In the genomic region with DNA sequence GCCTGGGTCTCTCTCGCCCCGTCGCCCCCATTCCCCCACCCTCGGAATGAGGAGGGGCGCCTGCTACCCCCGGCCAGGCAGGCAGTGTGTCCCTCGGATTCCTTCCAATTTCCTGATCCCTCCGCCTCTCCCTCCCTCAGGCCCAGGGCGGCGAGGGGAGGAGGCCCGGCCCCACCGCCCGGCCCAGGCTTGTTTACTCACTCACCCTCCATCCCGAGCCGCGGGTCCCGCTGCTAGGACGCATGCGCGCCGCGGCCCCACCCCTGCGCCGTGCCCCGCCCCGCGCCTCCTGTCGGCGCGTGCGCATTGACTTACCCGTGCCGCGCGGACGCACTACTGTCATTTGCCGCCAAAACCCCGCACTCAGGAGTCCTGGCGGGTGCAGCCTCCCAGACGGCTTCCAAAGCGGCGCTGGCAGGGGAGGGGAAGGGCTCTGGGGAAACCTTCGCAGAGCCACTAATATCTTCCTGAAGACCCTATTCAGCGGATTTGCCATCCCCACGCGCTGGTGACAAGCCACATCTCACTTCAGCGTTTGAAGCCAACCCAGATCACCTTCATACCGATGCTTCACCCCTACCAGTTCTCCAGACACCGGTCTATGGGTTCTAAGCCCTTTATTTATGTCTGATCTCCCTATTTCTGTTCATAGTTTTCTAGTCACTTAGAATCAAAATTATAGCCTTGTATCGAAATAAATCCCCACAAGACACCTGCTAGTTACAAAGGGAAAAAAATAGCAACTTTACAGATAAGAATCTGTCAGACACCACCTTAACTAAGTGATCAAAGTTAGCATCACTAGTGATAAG, we compare ENCODE assay signal across 1 cellular context.
TF ChIP-seq lines count a peak whose summit lies in the region.

A gene (minus strand): TSS at position 235 of the 812 bp plus-strand sequence. CDS start 16,099 bp downstream, outside the sequence.

TF ChIP-seq in K562, 482 proteins besides CTCF, POLR2A, EP300 and RAD21 (continued from another document and continues in another):
- TF ChIP-seq SAFB2 (IDR thresholded peaks at IDR 0.05; ENCODE audit: borderline replicate concordance, low read depth, low read length, severe bottlenecking) (no peak), XRCC3 (IDR thresholded peaks at IDR 0.05) (no peak), ASH1L (IDR thresholded peaks at IDR 0.05; ENCODE audit: borderline replicate concordance, low read depth, partially characterized antibody) (no peak), ZNF274 (IDR thresholded peaks at IDR 0.05; ENCODE audit: borderline replicate concordance, low read depth, low read length) (no peak), RUNX1 (IDR thresholded peaks at IDR 0.05; ENCODE audit: low read depth) (no peak), TEAD1 (CRISPR knock-in tag; IDR thresholded peaks at IDR 0.05) (peak in 1 of 2 experiments; percentile 80; a peak in 2 of 4 replicates), ZFP1 (CRISPR knock-in tag; IDR thresholded peaks at IDR 0.05) (no peak), ZNF165 (CRISPR knock-in tag; IDR thresholded peaks at IDR 0.05; ENCODE audit: borderline replicate concordance) (no peak), TEAD4 (IDR thresholded peaks at IDR 0.05; ENCODE audit: low read length) (no peak), TEAD4 (CRISPR knock-in tag; IDR thresholded peaks at IDR 0.05; ENCODE audit: borderline replicate concordance) (peak; percentile 54; the same call in 1 of the 2 replicates), CC2D1A (IDR thresholded peaks at IDR 0.05) (no peak), PCBP1 (IDR thresholded peaks at IDR 0.05; ENCODE audit: low read depth, low read length, poor library complexity, severe bottlenecking) (peak; percentile 80), CHCHD3 (CRISPR knock-in tag; IDR thresholded peaks at IDR 0.05) (no peak), ZNF77 (CRISPR knock-in tag; IDR thresholded peaks at IDR 0.05) (no peak), SMARCA5 (IDR thresholded peaks at IDR 0.05) (no peak), ZBTB8A (IDR thresholded peaks at IDR 0.05; ENCODE audit: partially characterized antibody) (no peak), CTBP1 (IDR thresholded peaks at IDR 0.05; ENCODE audit: borderline replicate concordance) (peak; percentile 79), NR2C1 (IDR thresholded peaks at IDR 0.05) (no peak), NR2C1 (tag; IDR thresholded peaks at IDR 0.05) (no peak), ZNF311 (CRISPR knock-in tag; IDR thresholded peaks at IDR 0.05) (no peak; the same call in 1 of the 2 replicates), C11orf30 (IDR thresholded peaks at IDR 0.05; ENCODE audit: low read depth) (no peak), ZNF778 (CRISPR knock-in tag; IDR thresholded peaks at IDR 0.05) (no peak), NBN (IDR thresholded peaks at IDR 0.05; ENCODE audit: low read depth) (0 out of 2 replicates have a peak, but pooled peaks have one; percentile 19), CREB1 (IDR thresholded peaks at IDR 0.05) (no peak), CREB1 (CRISPR knock-in tag; IDR thresholded peaks at IDR 0.05) (peak; percentile 34; the same call in 1 of the 2 replicates), ZNF589 (CRISPR knock-in tag; IDR thresholded peaks at IDR 0.05; ENCODE audit: low read depth) (0 out of 2 replicates have a peak, but pooled peaks have one; percentile 57), DACH1 (IDR thresholded peaks at IDR 0.05; ENCODE audit: partially characterized antibody) (no peak), TCF7L2 (IDR thresholded peaks at IDR 0.05; ENCODE audit: low read depth, low read length) (no peak), SRSF7 (optimal IDR thresholded peaks at IDR 0.05; ENCODE audit: low read depth, low read length) (no peak), KLF1 (tag; IDR thresholded peaks at IDR 0.05) (no peak), RAD51 (IDR thresholded peaks at IDR 0.05; ENCODE audit: borderline replicate concordance, low read depth) (no peak), ZNF431 (CRISPR knock-in tag; IDR thresholded peaks at IDR 0.05) (peak; percentile 32; the same call in 1 of the 2 replicates), NFE2L1 (tag; IDR thresholded peaks at IDR 0.05; ENCODE audit: borderline replicate concordance, low read depth) (no peak), KAT7 (CRISPR knock-in tag; IDR thresholded peaks at IDR 0.05; ENCODE audit: borderline replicate concordance) (no peak), GABPB2 (CRISPR knock-in tag; conservative IDR thresholded peaks at IDR 0.05) (no peak), HMG20A (CRISPR knock-in tag; conservative IDR thresholded peaks at IDR 0.05) (no peak), E2F3 (CRISPR knock-in tag; IDR thresholded peaks at IDR 0.05) (peak; percentile 93), NELFE (IDR thresholded peaks at IDR 0.05; ENCODE audit: insufficient read depth, insufficient read length) (no peak), MTA3 (IDR thresholded peaks at IDR 0.05; ENCODE audit: borderline replicate concordance) (0 out of 2 replicates have a peak, but pooled peaks have one; percentile 50), ATF1 (CRISPR knock-in tag; IDR thresholded peaks at IDR 0.05) (no peak), ATF1 (tag; IDR thresholded peaks at IDR 0.05) (peak; percentile 65)
- TF ChIP-seq, protein P1, sequence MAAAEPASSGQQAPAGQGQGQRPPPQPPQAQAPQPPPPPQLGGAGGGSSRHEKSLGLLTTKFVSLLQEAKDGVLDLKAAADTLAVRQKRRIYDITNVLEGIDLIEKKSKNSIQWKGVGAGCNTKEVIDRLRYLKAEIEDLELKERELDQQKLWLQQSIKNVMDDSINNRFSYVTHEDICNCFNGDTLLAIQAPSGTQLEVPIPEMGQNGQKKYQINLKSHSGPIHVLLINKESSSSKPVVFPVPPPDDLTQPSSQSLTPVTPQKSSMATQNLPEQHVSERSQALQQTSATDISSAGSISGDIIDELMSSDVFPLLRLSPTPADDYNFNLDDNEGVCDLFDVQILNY (CRISPR knock-in tag; IDR thresholded peaks at IDR 0.05): 0 out of 2 replicates have a peak, but pooled peaks have one; percentile 27
- TF ChIP-seq, protein P2, sequence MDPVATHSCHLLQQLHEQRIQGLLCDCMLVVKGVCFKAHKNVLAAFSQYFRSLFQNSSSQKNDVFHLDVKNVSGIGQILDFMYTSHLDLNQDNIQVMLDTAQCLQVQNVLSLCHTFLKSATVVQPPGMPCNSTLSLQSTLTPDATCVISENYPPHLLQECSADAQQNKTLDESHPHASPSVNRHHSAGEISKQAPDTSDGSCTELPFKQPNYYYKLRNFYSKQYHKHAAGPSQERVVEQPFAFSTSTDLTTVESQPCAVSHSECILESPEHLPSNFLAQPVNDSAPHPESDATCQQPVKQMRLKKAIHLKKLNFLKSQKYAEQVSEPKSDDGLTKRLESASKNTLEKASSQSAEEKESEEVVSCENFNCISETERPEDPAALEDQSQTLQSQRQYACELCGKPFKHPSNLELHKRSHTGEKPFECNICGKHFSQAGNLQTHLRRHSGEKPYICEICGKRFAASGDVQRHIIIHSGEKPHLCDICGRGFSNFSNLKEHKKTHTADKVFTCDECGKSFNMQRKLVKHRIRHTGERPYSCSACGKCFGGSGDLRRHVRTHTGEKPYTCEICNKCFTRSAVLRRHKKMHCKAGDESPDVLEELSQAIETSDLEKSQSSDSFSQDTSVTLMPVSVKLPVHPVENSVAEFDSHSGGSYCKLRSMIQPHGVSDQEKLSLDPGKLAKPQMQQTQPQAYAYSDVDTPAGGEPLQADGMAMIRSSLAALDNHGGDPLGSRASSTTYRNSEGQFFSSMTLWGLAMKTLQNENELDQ (CRISPR knock-in tag; IDR thresholded peaks at IDR 0.05; ENCODE audit: borderline replicate concordance): no peak
- TF ChIP-seq, protein P3, sequence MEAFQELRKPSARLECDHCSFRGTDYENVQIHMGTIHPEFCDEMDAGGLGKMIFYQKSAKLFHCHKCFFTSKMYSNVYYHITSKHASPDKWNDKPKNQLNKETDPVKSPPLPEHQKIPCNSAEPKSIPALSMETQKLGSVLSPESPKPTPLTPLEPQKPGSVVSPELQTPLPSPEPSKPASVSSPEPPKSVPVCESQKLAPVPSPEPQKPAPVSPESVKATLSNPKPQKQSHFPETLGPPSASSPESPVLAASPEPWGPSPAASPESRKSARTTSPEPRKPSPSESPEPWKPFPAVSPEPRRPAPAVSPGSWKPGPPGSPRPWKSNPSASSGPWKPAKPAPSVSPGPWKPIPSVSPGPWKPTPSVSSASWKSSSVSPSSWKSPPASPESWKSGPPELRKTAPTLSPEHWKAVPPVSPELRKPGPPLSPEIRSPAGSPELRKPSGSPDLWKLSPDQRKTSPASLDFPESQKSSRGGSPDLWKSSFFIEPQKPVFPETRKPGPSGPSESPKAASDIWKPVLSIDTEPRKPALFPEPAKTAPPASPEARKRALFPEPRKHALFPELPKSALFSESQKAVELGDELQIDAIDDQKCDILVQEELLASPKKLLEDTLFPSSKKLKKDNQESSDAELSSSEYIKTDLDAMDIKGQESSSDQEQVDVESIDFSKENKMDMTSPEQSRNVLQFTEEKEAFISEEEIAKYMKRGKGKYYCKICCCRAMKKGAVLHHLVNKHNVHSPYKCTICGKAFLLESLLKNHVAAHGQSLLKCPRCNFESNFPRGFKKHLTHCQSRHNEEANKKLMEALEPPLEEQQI (IDR thresholded peaks at IDR 0.05): no peak
- TF ChIP-seq, protein P4, sequence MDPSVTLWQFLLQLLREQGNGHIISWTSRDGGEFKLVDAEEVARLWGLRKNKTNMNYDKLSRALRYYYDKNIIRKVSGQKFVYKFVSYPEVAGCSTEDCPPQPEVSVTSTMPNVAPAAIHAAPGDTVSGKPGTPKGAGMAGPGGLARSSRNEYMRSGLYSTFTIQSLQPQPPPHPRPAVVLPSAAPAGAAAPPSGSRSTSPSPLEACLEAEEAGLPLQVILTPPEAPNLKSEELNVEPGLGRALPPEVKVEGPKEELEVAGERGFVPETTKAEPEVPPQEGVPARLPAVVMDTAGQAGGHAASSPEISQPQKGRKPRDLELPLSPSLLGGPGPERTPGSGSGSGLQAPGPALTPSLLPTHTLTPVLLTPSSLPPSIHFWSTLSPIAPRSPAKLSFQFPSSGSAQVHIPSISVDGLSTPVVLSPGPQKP (CRISPR knock-in tag; IDR thresholded peaks at IDR 0.05): no peak
- TF ChIP-seq, protein P5, sequence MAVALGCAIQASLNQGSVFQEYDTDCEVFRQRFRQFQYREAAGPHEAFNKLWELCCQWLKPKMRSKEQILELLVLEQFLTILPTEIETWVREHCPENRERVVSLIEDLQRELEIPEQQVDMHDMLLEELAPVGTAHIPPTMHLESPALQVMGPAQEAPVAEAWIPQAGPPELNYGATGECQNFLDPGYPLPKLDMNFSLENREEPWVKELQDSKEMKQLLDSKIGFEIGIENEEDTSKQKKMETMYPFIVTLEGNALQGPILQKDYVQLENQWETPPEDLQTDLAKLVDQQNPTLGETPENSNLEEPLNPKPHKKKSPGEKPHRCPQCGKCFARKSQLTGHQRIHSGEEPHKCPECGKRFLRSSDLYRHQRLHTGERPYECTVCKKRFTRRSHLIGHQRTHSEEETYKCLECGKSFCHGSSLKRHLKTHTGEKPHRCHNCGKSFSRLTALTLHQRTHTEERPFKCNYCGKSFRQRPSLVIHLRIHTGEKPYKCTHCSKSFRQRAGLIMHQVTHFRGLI (CRISPR knock-in tag; IDR thresholded peaks at IDR 0.05): 0 out of 2 replicates have a peak, but pooled peaks have one; percentile 50
- TF ChIP-seq, protein P6, sequence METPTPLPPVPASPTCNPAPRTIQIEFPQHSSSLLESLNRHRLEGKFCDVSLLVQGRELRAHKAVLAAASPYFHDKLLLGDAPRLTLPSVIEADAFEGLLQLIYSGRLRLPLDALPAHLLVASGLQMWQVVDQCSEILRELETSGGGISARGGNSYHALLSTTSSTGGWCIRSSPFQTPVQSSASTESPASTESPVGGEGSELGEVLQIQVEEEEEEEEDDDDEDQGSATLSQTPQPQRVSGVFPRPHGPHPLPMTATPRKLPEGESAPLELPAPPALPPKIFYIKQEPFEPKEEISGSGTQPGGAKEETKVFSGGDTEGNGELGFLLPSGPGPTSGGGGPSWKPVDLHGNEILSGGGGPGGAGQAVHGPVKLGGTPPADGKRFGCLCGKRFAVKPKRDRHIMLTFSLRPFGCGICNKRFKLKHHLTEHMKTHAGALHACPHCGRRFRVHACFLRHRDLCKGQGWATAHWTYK (CRISPR knock-in tag; IDR thresholded peaks at IDR 0.05): no peak
- TF ChIP-seq, protein P7, sequence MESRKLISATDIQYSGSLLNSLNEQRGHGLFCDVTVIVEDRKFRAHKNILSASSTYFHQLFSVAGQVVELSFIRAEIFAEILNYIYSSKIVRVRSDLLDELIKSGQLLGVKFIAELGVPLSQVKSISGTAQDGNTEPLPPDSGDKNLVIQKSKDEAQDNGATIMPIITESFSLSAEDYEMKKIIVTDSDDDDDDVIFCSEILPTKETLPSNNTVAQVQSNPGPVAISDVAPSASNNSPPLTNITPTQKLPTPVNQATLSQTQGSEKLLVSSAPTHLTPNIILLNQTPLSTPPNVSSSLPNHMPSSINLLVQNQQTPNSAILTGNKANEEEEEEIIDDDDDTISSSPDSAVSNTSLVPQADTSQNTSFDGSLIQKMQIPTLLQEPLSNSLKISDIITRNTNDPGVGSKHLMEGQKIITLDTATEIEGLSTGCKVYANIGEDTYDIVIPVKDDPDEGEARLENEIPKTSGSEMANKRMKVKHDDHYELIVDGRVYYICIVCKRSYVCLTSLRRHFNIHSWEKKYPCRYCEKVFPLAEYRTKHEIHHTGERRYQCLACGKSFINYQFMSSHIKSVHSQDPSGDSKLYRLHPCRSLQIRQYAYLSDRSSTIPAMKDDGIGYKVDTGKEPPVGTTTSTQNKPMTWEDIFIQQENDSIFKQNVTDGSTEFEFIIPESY (CRISPR knock-in tag; IDR thresholded peaks at IDR 0.05): peak; percentile 69
- TF ChIP-seq, protein P8, sequence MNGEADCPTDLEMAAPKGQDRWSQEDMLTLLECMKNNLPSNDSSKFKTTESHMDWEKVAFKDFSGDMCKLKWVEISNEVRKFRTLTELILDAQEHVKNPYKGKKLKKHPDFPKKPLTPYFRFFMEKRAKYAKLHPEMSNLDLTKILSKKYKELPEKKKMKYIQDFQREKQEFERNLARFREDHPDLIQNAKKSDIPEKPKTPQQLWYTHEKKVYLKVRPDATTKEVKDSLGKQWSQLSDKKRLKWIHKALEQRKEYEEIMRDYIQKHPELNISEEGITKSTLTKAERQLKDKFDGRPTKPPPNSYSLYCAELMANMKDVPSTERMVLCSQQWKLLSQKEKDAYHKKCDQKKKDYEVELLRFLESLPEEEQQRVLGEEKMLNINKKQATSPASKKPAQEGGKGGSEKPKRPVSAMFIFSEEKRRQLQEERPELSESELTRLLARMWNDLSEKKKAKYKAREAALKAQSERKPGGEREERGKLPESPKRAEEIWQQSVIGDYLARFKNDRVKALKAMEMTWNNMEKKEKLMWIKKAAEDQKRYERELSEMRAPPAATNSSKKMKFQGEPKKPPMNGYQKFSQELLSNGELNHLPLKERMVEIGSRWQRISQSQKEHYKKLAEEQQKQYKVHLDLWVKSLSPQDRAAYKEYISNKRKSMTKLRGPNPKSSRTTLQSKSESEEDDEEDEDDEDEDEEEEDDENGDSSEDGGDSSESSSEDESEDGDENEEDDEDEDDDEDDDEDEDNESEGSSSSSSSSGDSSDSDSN (IDR thresholded peaks at IDR 0.05; ENCODE audit: borderline replicate concordance in 1 of 2, low read depth in 2 of 2, low read length in 2 of 2): 0 out of 4 replicates have a peak, but pooled peaks of 1 of the 2 experiments have one; percentile 25
- TF ChIP-seq, protein P9, sequence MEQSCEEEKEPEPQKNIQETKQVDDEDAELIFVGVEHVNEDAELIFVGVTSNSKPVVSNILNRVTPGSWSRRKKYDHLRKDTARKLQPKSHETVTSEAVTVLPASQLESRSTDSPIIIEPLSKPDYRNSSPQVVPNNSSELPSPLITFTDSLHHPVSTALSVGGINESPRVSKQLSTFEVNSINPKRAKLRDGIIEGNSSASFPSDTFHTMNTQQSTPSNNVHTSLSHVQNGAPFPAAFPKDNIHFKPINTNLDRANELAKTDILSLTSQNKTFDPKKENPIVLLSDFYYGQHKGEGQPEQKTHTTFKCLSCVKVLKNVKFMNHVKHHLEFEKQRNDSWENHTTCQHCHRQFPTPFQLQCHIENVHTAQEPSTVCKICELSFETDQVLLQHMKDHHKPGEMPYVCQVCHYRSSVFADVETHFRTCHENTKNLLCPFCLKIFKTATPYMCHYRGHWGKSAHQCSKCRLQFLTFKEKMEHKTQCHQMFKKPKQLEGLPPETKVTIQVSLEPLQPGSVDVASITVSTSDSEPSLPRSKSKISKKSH (CRISPR knock-in tag; IDR thresholded peaks at IDR 0.05): no peak
